15 cellular contexts compared by ENCODE assay signal in genomic region chr2:85011098-85011497, GRCh38. TPM values are rescaled to one million over a fixed set of nuclear protein-coding genes. Genes with fewer than 3 reads are reported as not detected.
DNase-seq lines count a peak whose midpoint lies in the region; ATAC-seq and TF ChIP-seq lines count a peak whose summit lies in the region.
"Had no signal": no experiment of that assay in that cellular context is flagged by ENCODE, and none has a peak within 500 bp of the region (broad histone marks: within the 10 kb centered on the region; RNA-seq: fewer than 3 reads in every experiment).

No MANE protein-coding gene starts in this region.

- POLR2A ChIA-PET in CD4-positive, alpha-beta T cell (lab: Charles Lee) = no interaction called here
- POLR2A ChIA-PET in naive thymus-derived CD4-positive, alpha-beta T cell (lab: Charles Lee) = no interaction called here

- peaks cover 84% of the 10 kb centered on the region for H3K4me1 Mint-ChIP-seq in CD4-positive, alpha-beta T cell (ENCODE audit: low read depth)
- H3K4me1 Mint-ChIP-seq in activated T-helper 1 cell treated with anti-CD3 and anti-CD28 coated beads, Interleukin-12 subunit alpha, Interleukin-12 subunit beta, Interleukin-2, Interleukin-4 antibody, amounts not matched to agents 30 ng/mL and 10 ng/mL and 1 ng/mL, durations not matched to agents 14 hours and 24 hours and 36 hours (ENCODE audit: low read depth) = peaks cover 75% of the 10 kb centered on the region
- peaks cover 63 to 85% (median 74%) of the 10 kb centered on the region in 7 donors for H3K4me1 Mint-ChIP-seq in naive thymus-derived CD4-positive, alpha-beta T cell

- CTCF ChIA-PET in CD4-positive, alpha-beta T cell (lab: Charles Lee) = interaction anchor here (2.4 kb wide), 1 partner anchor 85 kb away, joined by 10 read pairs; no protein-coding TSS in a partner anchor
- CTCF ChIA-PET in naive thymus-derived CD4-positive, alpha-beta T cell (lab: Charles Lee) = interaction anchor here (0.6 to 0.7 kb wide), 3 partner anchors 33 to 293 kb away, joined by 3 to 5 read pairs (median 4); no protein-coding TSS in a partner anchor

- H3K9me3 Mint-ChIP-seq in CD4-positive, alpha-beta T cell = no peaks in the 10 kb centered on the region
- H3K9me3 Mint-ChIP-seq in activated T-helper 1 cell treated with anti-CD3 and anti-CD28 coated beads, Interleukin-12 subunit alpha, Interleukin-12 subunit beta, Interleukin-2, Interleukin-4 antibody, amounts not matched to agents 30 ng/mL and 10 ng/mL and 1 ng/mL, durations not matched to agents 14 hours and 24 hours and 36 hours = peaks cover 8% of the 10 kb centered on the region
- H3K9me3 Mint-ChIP-seq in naive thymus-derived CD4-positive, alpha-beta T cell = peaks cover 0 to 6% (median 0%) of the 10 kb centered on the region in 11 donors

- no peak for DNase-seq in CD4-positive, alpha-beta T cell
- DNase-seq in GM12865 (ENCODE audit: low read depth) (peak; percentile 6), left cardiac atrium (no peak), erythroblast (lab: John Stamatoyannopoulos, UW) (no peak)
- no peak for DNase-seq in activated T-helper 1 cell treated with anti-CD3 and anti-CD28 coated beads, Interleukin-12 subunit alpha, Interleukin-12 subunit beta, Interleukin-2, Interleukin-4 antibody, amounts not matched to agents 30 ng/mL and 10 ng/mL and 1 ng/mL, durations not matched to agents 14 hours and 24 hours and 36 hours (ENCODE audit: low spot score)
- DNase-seq in naive thymus-derived CD4-positive, alpha-beta T cell = no peak
- DNase-seq: activated CD4-positive, alpha-beta T cell treated with anti-CD3 and anti-CD28 coated beads, Interleukin-2, amount 50 U/mL, for 4 hours; activated gamma-delta T cell treated with Interleukin-2 at 50 U/mL for 16 hours; BE2C; DMS53; effector memory CD4-positive, alpha-beta T cell; left ventricle myocardium superior; NCI-H1436 treated with DMSO at 0.1 percent for 48 hours; T1000 had no signal

- H3K27ac Mint-ChIP-seq in CD4-positive, alpha-beta T cell = peak overlapping the region; percentile 22
- H3K27ac Mint-ChIP-seq in activated T-helper 1 cell treated with anti-CD3 and anti-CD28 coated beads, Interleukin-12 subunit alpha, Interleukin-12 subunit beta, Interleukin-2, Interleukin-4 antibody, amounts not matched to agents 30 ng/mL and 10 ng/mL and 1 ng/mL, durations not matched to agents 14 hours and 24 hours and 36 hours = peak overlapping the region; percentile 6
- H3K27ac Mint-ChIP-seq in naive thymus-derived CD4-positive, alpha-beta T cell = peak overlapping the region in 8 of 9 donors; percentile 21 to 85 (median 62)

- H3K27me3 ChIP-seq in CD4-positive, alpha-beta T cell (ENCODE audit: control insufficient read depth, insufficient read depth, low read length) = no peaks in the 10 kb centered on the region
- H3K27me3 ChIP-seq in naive thymus-derived CD4-positive, alpha-beta T cell (ENCODE audit: control insufficient read depth in 2 of 2, insufficient read depth in 2 of 2, low read length in 2 of 2) = no peaks in the 10 kb centered on the region
- H3K27me3 ChIP-seq: BE2C had no signal

- peaks cover 29% of the 10 kb centered on the region for H3K36me3 Mint-ChIP-seq in CD4-positive, alpha-beta T cell (ENCODE audit: low read depth)
- H3K36me3 Mint-ChIP-seq in activated T-helper 1 cell treated with anti-CD3 and anti-CD28 coated beads, Interleukin-12 subunit alpha, Interleukin-12 subunit beta, Interleukin-2, Interleukin-4 antibody, amounts not matched to agents 30 ng/mL and 10 ng/mL and 1 ng/mL, durations not matched to agents 14 hours and 24 hours and 36 hours (ENCODE audit: low read depth) = peaks cover 23% of the 10 kb centered on the region
- H3K36me3 Mint-ChIP-seq in naive thymus-derived CD4-positive, alpha-beta T cell = peaks cover 4 to 28% (median 19%) of the 10 kb centered on the region in 5 donors

- intact Hi-C loops in CD4-positive, alpha-beta T cell (cut with DNase I, micrococcal nuclease) = loop anchor here in 1 of 2 experiments (5.0 kb wide), 2 partner anchors 39 to 519 kb away; partner anchors contain the start of gene KCMF1
- intact Hi-C loops in activated T-helper 1 cell treated with anti-CD3 and anti-CD28 coated beads, Interleukin-12 subunit alpha, Interleukin-12 subunit beta, Interleukin-2, Interleukin-4 antibody, amounts not matched to agents 30 ng/mL and 10 ng/mL and 1 ng/mL, durations not matched to agents 14 hours and 24 hours and 36 hours (cut with micrococcal nuclease) = no loop called here
- intact Hi-C loops in naive thymus-derived CD4-positive, alpha-beta T cell (cut with micrococcal nuclease) = loop anchor here in 1 of 2 donors (1.0 to 5.0 kb wide), 4 partner anchors 9 to 379 kb away; no protein-coding TSS in a partner anchor
- intact Hi-C loops in left cardiac atrium (cut with DNase I) = loop anchor here in 1 of 2 donors (5.0 kb wide), 1 partner anchor 34 kb away; no protein-coding TSS in a partner anchor

- H3K4me1 ChIP-seq in naive thymus-derived CD4-positive, alpha-beta T cell (ENCODE audit: control insufficient read depth in 2 of 2, insufficient read depth in 2 of 2, low read length in 2 of 2) = peaks cover 3 to 25% of the 10 kb centered on the region in 2 donors
- H3K4me1 ChIP-seq: BE2C had no signal

- no peaks in the 10 kb centered on the region for H3K27me3 Mint-ChIP-seq in CD4-positive, alpha-beta T cell
- H3K27me3 Mint-ChIP-seq in activated T-helper 1 cell treated with anti-CD3 and anti-CD28 coated beads, Interleukin-12 subunit alpha, Interleukin-12 subunit beta, Interleukin-2, Interleukin-4 antibody, amounts not matched to agents 30 ng/mL and 10 ng/mL and 1 ng/mL, durations not matched to agents 14 hours and 24 hours and 36 hours (ENCODE audit: insufficient read depth) = no peaks in the 10 kb centered on the region
- no peaks in the 10 kb centered on the region for H3K27me3 Mint-ChIP-seq in naive thymus-derived CD4-positive, alpha-beta T cell

- no peaks in the 10 kb centered on the region for H3K9me3 ChIP-seq in CD4-positive, alpha-beta T cell (ENCODE audit: control insufficient read depth, low read length)
- no peaks in the 10 kb centered on the region for H3K9me3 ChIP-seq in naive thymus-derived CD4-positive, alpha-beta T cell (ENCODE audit: control insufficient read depth in 2 of 3, low read length in 3 of 3)
- H3K9me3 ChIP-seq: BE2C had no signal

- H3K27ac ChIP-seq in CD4-positive, alpha-beta T cell (ENCODE audit: low read depth, low read length) = no peak overlapping the region
- H3K27ac ChIP-seq in naive thymus-derived CD4-positive, alpha-beta T cell (ENCODE audit: low read depth, low read length) = no peak overlapping the region

- H3K4me3 ChIP-seq in GM12865 (ENCODE audit: low read depth, low read length) = no peak overlapping the region
- H3K4me3 ChIP-seq in naive thymus-derived CD4-positive, alpha-beta T cell (ENCODE audit: low read length) = no peak overlapping the region

- no peak overlapping the region for H3K4me3 Mint-ChIP-seq in CD4-positive, alpha-beta T cell
- no peak overlapping the region for H3K4me3 Mint-ChIP-seq in activated T-helper 1 cell treated with anti-CD3 and anti-CD28 coated beads, Interleukin-12 subunit alpha, Interleukin-12 subunit beta, Interleukin-2, Interleukin-4 antibody, amounts not matched to agents 30 ng/mL and 10 ng/mL and 1 ng/mL, durations not matched to agents 14 hours and 24 hours and 36 hours
- peak overlapping the region in 4 of 10 donors; percentile 13 to 28 (median 18) for H3K4me3 Mint-ChIP-seq in naive thymus-derived CD4-positive, alpha-beta T cell

- ATAC-seq in CD4-positive, alpha-beta T cell (ENCODE audit: poor library complexity) = no peak
- ATAC-seq in naive thymus-derived CD4-positive, alpha-beta T cell = no peak
- ATAC-seq in left cardiac atrium = no peak
- ATAC-seq in GM18505 (IDR thresholded peaks at IDR 0.05; ENCODE audit: unreplicated experiment) = no peak
- ATAC-seq: left ventricle myocardium superior had no signal

- TF ChIP-seq POLR2A in erythroblast (IDR thresholded peaks at IDR 0.05; ENCODE audit: low read length) = no peak
- no peak for TF ChIP-seq POLR2A in GM18505 (IDR thresholded peaks at IDR 0.05; ENCODE audit: borderline replicate concordance, extremely low read depth, insufficient read depth, insufficient read length)

- no peak for TF ChIP-seq CTCF in CD4-positive, alpha-beta T cell (IDR thresholded peaks at IDR 0.05)
- TF ChIP-seq CTCF in GM12865 (IDR thresholded peaks at IDR 0.05; ENCODE audit: insufficient read depth, low read depth, low read length, missing control alignments) = no peak

- peaks cover 0 to 11% (median 2%) of the 10 kb centered on the region in 3 experiments for H3K36me3 ChIP-seq in naive thymus-derived CD4-positive, alpha-beta T cell (ENCODE audit: control insufficient read depth in 2 of 3, insufficient read depth in 3 of 3, low read length in 3 of 3)
- H3K36me3 ChIP-seq: BE2C had no signal

RNA-seq across cellular contexts. Expression of gene KCMF1, which starts 40.1 kb away (rescaled TPM):
- total RNA-seq in CD4-positive, alpha-beta T cell = 10 to 100 TPM; 72.4 to 78.0 TPM
- total RNA-seq in activated T-helper 1 cell treated with anti-CD3 and anti-CD28 coated beads, Interleukin-12 subunit alpha, Interleukin-12 subunit beta, Interleukin-2, Interleukin-4 antibody, amounts not matched to agents 30 ng/mL and 10 ng/mL and 1 ng/mL, durations not matched to agents 14 hours and 24 hours and 36 hours = 98.1 and 108 TPM in 2 replicates
- 10 to 100 TPM; 57.7 to 81.3 (median 60.8) TPM for total RNA-seq in naive thymus-derived CD4-positive, alpha-beta T cell
- 10 to 100 TPM; 15.6 to 20.2 TPM for polyA plus RNA-seq in naive thymus-derived CD4-positive, alpha-beta T cell
- 10 to 100 TPM; 71.2 to 81.0 TPM for total RNA-seq in left cardiac atrium

Comparison
In these comparisons a context has a peak if more than half of its experiments do, and no peak if none do; other contexts are left out.
1. H3K27ac Mint-ChIP-seq: peak in every context shown above with its lines; median percentile 62 in naive thymus-derived CD4-positive, alpha-beta T cell; 22 in CD4-positive, alpha-beta T cell; 6 in activated T-helper 1 cell treated with anti-CD3 and anti-CD28 coated beads, Interleukin-12 subunit alpha, Interleukin-12 subunit beta, Interleukin-2, Interleukin-4 antibody, amounts not matched to agents 30 ng/mL and 10 ng/mL and 1 ng/mL, durations not matched to agents 14 hours and 24 hours and 36 hours.